Comparison of ENCODE assay signal across 19 cellular contexts in the genomic region with DNA sequence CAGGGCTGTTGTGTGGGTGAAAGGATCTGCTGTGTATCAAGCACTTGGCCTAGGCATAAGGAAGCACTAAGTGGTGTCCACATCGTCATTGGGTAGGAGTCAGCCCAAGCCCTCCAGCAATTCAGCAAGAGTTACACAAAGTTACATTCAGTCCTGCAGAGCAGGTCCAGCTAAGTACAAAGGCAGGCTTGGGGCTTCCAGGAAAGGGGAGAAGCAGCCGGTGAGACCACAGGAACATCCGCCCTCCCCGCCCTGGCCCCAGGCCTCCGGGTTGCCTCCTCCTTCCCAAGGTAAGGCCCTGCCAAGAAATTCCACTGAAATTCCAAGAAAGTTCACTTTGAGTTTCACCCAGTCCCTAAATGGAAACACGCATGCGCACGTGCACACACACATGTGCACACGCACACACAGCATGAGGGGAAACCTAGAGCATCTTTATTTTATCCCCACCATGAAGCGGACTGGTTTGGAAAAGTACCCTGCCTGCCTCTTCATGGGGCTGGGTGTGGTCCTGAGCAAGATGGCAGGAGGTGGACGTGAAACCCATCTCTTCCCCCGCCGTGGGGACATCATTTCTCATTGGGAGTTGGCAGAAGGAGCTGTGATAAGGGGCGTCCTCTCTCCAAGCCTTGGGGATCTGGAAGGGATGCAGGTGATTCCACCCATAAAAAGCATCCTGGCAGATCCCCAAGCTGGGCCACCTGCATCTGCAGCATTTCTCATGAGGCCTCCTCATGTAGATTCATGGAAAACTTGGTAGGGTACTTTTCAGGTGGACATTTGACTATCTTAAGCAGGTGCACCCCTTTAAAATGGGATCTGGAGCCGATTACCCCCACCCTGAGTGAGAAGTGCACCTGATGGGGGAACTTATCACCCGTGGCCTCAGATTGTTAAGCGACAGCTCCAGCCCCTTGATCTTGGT.
DNase-seq lines count a peak whose midpoint lies in the region; ATAC-seq and TF ChIP-seq lines count a peak whose summit lies in the region.
"Had no signal": no experiment of that assay in that cellular context is flagged by ENCODE, and none has a peak within 500 bp of the region (broad histone marks: within the 10 kb centered on the region; RNA-seq: fewer than 3 reads in every experiment).

No MANE protein-coding gene starts in this region.

- POLR2A ChIA-PET in HEK293T (lab: Yijun Ruan, JAX) = interaction anchor here (0.8 kb wide), 1 partner anchor 10 kb away, joined by 3 read pairs; no protein-coding TSS in a partner anchor

- no peak overlapping the region for H3K23ac ChIP-seq in H9 (ENCODE audit: insufficient read length, low read depth, low read length)

- H3K4me1 Mint-ChIP-seq in H9 = peaks cover 10 to 22% of the 10 kb centered on the region in 2 experiments
- peaks cover 45% of the 10 kb centered on the region for H3K4me1 Mint-ChIP-seq in nephron progenitor cell

- H3K27me3 ChIP-seq in H9 (ENCODE audit: insufficient read depth, low read length) = no peaks in the 10 kb centered on the region
- H3K27me3 ChIP-seq in adipocyte (replicated peaks; ENCODE audit: control insufficient read depth, insufficient read depth, low read length) = no peaks in the 10 kb centered on the region
- H3K27me3 ChIP-seq in foreskin keratinocyte = no peaks in the 10 kb centered on the region
- H3K27me3 ChIP-seq in gastrocnemius medialis = no peaks in the 10 kb centered on the region
- H3K27me3 ChIP-seq: BE2C had no signal

- no peak overlapping the region for H2BK15ac ChIP-seq in H9 (ENCODE audit: low read depth, low read length)

- CTCF ChIA-PET in HEK293T (lab: Yijun Ruan, JAX) = interaction anchor here (1.1 kb wide), 1 partner anchor 9 kb away, joined by 4 read pairs; no protein-coding TSS in a partner anchor

- H3K56ac ChIP-seq in H9 (ENCODE audit: insufficient read length, low read depth, low read length) = no peak overlapping the region

- no peak overlapping the region for H3T11ph ChIP-seq in H9 (ENCODE audit: low read length)

- no peaks in the 10 kb centered on the region for H4K20me1 ChIP-seq in H9 (ENCODE audit: control insufficient read depth, insufficient read depth, insufficient read length)

- no peak overlapping the region for H3K4ac ChIP-seq in H9 (ENCODE audit: low read depth, low read length)

- no peak overlapping the region for H3K4me2 ChIP-seq in H9 (ENCODE audit: insufficient read depth, insufficient read length, low read length)

- no peak overlapping the region for H3K14ac ChIP-seq in H9 (ENCODE audit: insufficient read depth, low read length)

- H2BK5ac ChIP-seq in H9 (ENCODE audit: insufficient read length, low read length) = no peak overlapping the region

- H3K9ac ChIP-seq in H9 (ENCODE audit: extremely low read depth, insufficient read length, low read length) = no peak overlapping the region
- peak overlapping the region; percentile 82 for H3K9ac ChIP-seq in adipocyte (ENCODE audit: low read length)

- H3K4me1 ChIP-seq in H9 (ENCODE audit: insufficient read depth, low read length) = no peaks in the 10 kb centered on the region
- peaks cover 39% of the 10 kb centered on the region for H3K4me1 ChIP-seq in adipocyte (ENCODE audit: control insufficient read depth, insufficient read depth, low read length)
- H3K4me1 ChIP-seq in foreskin keratinocyte = peaks cover 5% of the 10 kb centered on the region
- peaks cover 17 to 29% of the 10 kb centered on the region in 2 donors for H3K4me1 ChIP-seq in gastrocnemius medialis
- H3K4me1 ChIP-seq: BE2C had no signal

- H3K9me3 Mint-ChIP-seq in H9 = no peaks in the 10 kb centered on the region; a peak in 1 of 5 replicates
- H3K9me3 Mint-ChIP-seq in nephron progenitor cell = peaks cover 4% of the 10 kb centered on the region

- WGBS in H9 (ENCODE audit: extremely low coverage, insufficient read length, low lambda C conversion rate) = no CpG with 5 or more reads among the region's 17 CpGs

- H2BK12ac ChIP-seq in H9 (ENCODE audit: insufficient read length, low read depth, low read length) = no peak overlapping the region

- no peak for TF ChIP-seq POLR2A in gastrocnemius medialis (IDR thresholded peaks at IDR 0.05)

- H3K27me3 Mint-ChIP-seq in H9 (ENCODE audit: low read depth) = no peaks in the 10 kb centered on the region
- peaks cover 5% of the 10 kb centered on the region for H3K27me3 Mint-ChIP-seq in nephron progenitor cell (ENCODE audit: low read depth, poor library complexity)

- in situ Hi-C loops in gastrocnemius medialis (cut with MboI; ENCODE audit: low sequenced_read_pairs in 4 of 4) = no loop called here

- H3K4me3 ChIP-seq in adipocyte (ENCODE audit: low read length) = peak overlapping the region; percentile 54
- H3K4me3 ChIP-seq in gastrocnemius medialis = no peak overlapping the region
- H3K4me3 ChIP-seq: coronary artery had no signal

- H2BK120ac ChIP-seq in H9 (ENCODE audit: low read depth, low read length, poor library complexity, severe bottlenecking) = no peak overlapping the region

- H3K36me3 ChIP-seq in adipocyte (ENCODE audit: control insufficient read depth, insufficient read depth, low read length, severe bottlenecking) = no peaks in the 10 kb centered on the region
- no peaks in the 10 kb centered on the region for H3K36me3 ChIP-seq in gastrocnemius medialis
- H3K36me3 ChIP-seq: BE2C had no signal

- ATAC-seq in foreskin keratinocyte = peak; percentile 23
- ATAC-seq in gastrocnemius medialis = peak in 1 of 2 donors; percentile 29
- no peak for ATAC-seq in GM21576 (IDR thresholded peaks at IDR 0.05; ENCODE audit: unreplicated experiment)

- H3K27ac Mint-ChIP-seq in H9 = no peak overlapping the region
- no peak overlapping the region for H3K27ac Mint-ChIP-seq in nephron progenitor cell

- H2AK5ac ChIP-seq in H9 (ENCODE audit: insufficient read length, low read length) = no peak overlapping the region

- H3K79me1 ChIP-seq in H9 (ENCODE audit: insufficient read depth, low read depth, low read length, poor library complexity, severe bottlenecking) = no peaks in the 10 kb centered on the region

- no peak overlapping the region for H2BK20ac ChIP-seq in H9 (ENCODE audit: low read depth, low read length, poor library complexity, severe bottlenecking)

- no peak for TF ChIP-seq CTCF in H9 (conservative IDR thresholded peaks at IDR 0.05)
- TF ChIP-seq CTCF in foreskin keratinocyte (conservative IDR thresholded peaks at IDR 0.05) = no peak
- TF ChIP-seq CTCF in gastrocnemius medialis (IDR thresholded peaks at IDR 0.05 in 4 of 5, conservative IDR thresholded peaks at IDR 0.05 in 1 of 5) = no peak
- TF ChIP-seq CTCF in nephron progenitor cell (IDR thresholded peaks at IDR 0.05) = no peak

- H3K23me2 ChIP-seq in H9 (ENCODE audit: insufficient read length, low read depth, low read length, poor library complexity, severe bottlenecking) = no peaks in the 10 kb centered on the region

- DNase-seq in H9 = peak; percentile 23
- peak; percentile 13 for DNase-seq in adipocyte (ENCODE audit: low read depth)
- DNase-seq in foreskin keratinocyte = peak in 1 of 2 donors; percentile 55
- no peak for DNase-seq in gastrocnemius medialis
- DNase-seq in HEK293T (ENCODE audit: extremely low spot score) = no peak
- no peak for DNase-seq in nephron progenitor cell
- DNase-seq in NCI-H2081 treated with DMSO at 0.1 percent for 48 hours (lab: John Stamatoyannopoulos, UW) = no peak
- DNase-seq: activated CD4-positive, alpha-beta T cell treated with anti-CD3 and anti-CD28 coated beads, Interleukin-2, amount 50 U/mL, for 1 hour; amniotic stem cell; BE2C; DMS53; Karpas-422; NCI-H1930; NCI-H82; nucleus accumbens; SIG-M5; T1000 had no signal

- no peak overlapping the region for H4K5ac ChIP-seq in H9 (ENCODE audit: insufficient read length, low read depth, low read length)

- H3K4me3 Mint-ChIP-seq in H9 (no peak overlapping the region), nephron progenitor cell (no peak overlapping the region)

- H3K27ac ChIP-seq in H9 (ENCODE audit: insufficient read length, low read depth, low read length) (no peak overlapping the region), foreskin keratinocyte (no peak overlapping the region), gastrocnemius medialis (peak overlapping the region; percentile 49 to 82 (median 68))
- H3K27ac ChIP-seq: coronary artery had no signal

- H3K9me3 ChIP-seq in H9 (ENCODE audit: control insufficient read depth, low read depth, low read length) = no peaks in the 10 kb centered on the region
- peaks cover 2% of the 10 kb centered on the region for H3K9me3 ChIP-seq in adipocyte (ENCODE audit: control insufficient read depth, low read length)
- no peaks in the 10 kb centered on the region for H3K9me3 ChIP-seq in gastrocnemius medialis
- H3K9me3 ChIP-seq: BE2C had no signal

- H4K8ac ChIP-seq in H9 (replicated peaks; ENCODE audit: insufficient read length, low read depth, low read length) = no peak overlapping the region

- H2AFZ ChIP-seq in H9 (ENCODE audit: low read length) = no peak overlapping the region

- H4K91ac ChIP-seq in H9 (ENCODE audit: insufficient read length, low read depth, low read length) = no peak overlapping the region

- intact Hi-C loops in gastrocnemius medialis (cut with DNase I; ENCODE audit: low total_unique reads) = loop anchor here (10.0 kb wide), 1 partner anchor 206 kb away; a partner anchor contains a TSS

- no peaks in the 10 kb centered on the region for H3K79me2 ChIP-seq in H9 (ENCODE audit: insufficient read depth, low read length)

- H3K36me3 Mint-ChIP-seq in H9 (ENCODE audit: insufficient read depth in 1 of 3, low read depth in 3 of 3) = no peaks in the 10 kb centered on the region
- H3K36me3 Mint-ChIP-seq in nephron progenitor cell (ENCODE audit: low read depth) = no peaks in the 10 kb centered on the region

- H3K18ac ChIP-seq in H9 (ENCODE audit: insufficient read length, low read depth, low read length) = no peak overlapping the region

TF ChIP-seq in HEK293T, 16 proteins besides CTCF, POLR2A, EP300 and RAD21:
- TF ChIP-seq SP1 (IDR thresholded peaks at IDR 0.05) (no peak), ZNF384 (IDR thresholded peaks at IDR 0.05) (no peak), HDGF (IDR thresholded peaks at IDR 0.05; ENCODE audit: borderline replicate concordance) (no peak)
- TF ChIP-seq, protein P1, sequence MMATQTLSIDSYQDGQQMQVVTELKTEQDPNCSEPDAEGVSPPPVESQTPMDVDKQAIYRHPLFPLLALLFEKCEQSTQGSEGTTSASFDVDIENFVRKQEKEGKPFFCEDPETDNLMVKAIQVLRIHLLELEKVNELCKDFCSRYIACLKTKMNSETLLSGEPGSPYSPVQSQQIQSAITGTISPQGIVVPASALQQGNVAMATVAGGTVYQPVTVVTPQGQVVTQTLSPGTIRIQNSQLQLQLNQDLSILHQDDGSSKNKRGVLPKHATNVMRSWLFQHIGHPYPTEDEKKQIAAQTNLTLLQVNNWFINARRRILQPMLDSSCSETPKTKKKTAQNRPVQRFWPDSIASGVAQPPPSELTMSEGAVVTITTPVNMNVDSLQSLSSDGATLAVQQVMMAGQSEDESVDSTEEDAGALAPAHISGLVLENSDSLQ (IDR thresholded peaks at IDR 0.05) = no peak

Comparison
In these comparisons a context has a peak if more than half of its experiments do, and no peak if none do; other contexts are left out.
1. DNase-seq: peak in H9 (single experiment) and adipocyte (single experiment); none in gastrocnemius medialis (0 of 2), HEK293T (single experiment), nephron progenitor cell (single experiment) and NCI-H2081 treated with DMSO at 0.1 percent for 48 hours (single experiment).
2. H3K27ac ChIP-seq: peak in gastrocnemius medialis (4 of 4); none in H9 (single experiment) and foreskin keratinocyte (single experiment).